In the genomic region with DNA sequence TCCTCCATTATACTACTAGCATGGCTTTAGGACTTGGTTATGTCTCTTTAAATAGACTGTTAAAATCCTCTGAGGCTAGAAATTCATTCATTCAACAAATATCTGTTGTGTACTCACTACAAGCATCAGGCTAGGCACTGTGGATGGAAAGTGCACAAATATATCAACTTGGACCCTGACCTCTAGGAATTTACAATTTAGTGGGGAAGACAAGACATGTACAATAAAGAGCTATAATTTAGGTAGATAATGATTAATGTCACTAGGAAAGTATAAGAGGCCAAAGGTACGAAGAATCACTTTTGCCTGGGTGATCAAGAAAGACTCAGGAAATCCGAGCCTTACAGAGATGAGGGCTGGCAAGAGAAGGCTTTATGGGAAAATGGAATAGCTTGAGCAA, we compare ENCODE assay signal across 11 cellular contexts.
"Had no signal": no experiment of that assay in that cellular context is flagged by ENCODE, and none has a peak within 500 bp of the region (broad histone marks: within the 10 kb centered on the region; RNA-seq: fewer than 3 reads in every experiment).

No MANE protein-coding gene starts in this region.

- H2AFZ ChIP-seq: GM23248, GM23338 had no signal

- FAIRE-seq: H1, H54 had no signal

- DNase-seq: GM23248, GOT3, H7, H9, HCEC 1CT, HFFc6 had no signal

- H3K9ac ChIP-seq: GM23248 had no signal

- H3K4me3 ChIP-seq: GM23248, GM23338, HAP-1 had no signal

- H3K27ac ChIP-seq: GM23248 had no signal

- H3K36me3 ChIP-seq: HAP-1 had no signal

- H3K9me3 ChIP-seq: HAP-1 had no signal

- H3K4me1 ChIP-seq: HAP-1 had no signal

- ATAC-seq: GM23338, HCT116 had no signal

- H3K4me2 ChIP-seq: GM23338 had no signal
